In genomic region chr12:24256636-24257150, GRCh38 we compare ENCODE assay signal across 21 cellular contexts.
DNase-seq lines count a peak whose midpoint lies in the region; ATAC-seq, FAIRE-seq and TF ChIP-seq lines count a peak whose summit lies in the region.
"Had no signal": no experiment of that assay in that cellular context is flagged by ENCODE, and none has a peak within 500 bp of the region (broad histone marks: within the 10 kb centered on the region; RNA-seq: fewer than 3 reads in every experiment).

No MANE protein-coding gene starts in this region.

- H3K27ac Mint-ChIP-seq in neural progenitor cell = peak overlapping the region; percentile 93
- H3K27ac Mint-ChIP-seq: CD14-positive monocyte, HFFc6, IgD-negative memory B cell had no signal

- peak; percentile 65 for DNase-seq in NT2/D1 (ENCODE audit: low read depth, low spot score)
- peak; percentile 85 for DNase-seq in neural progenitor cell (ENCODE audit: low spot score)
- no peak for DNase-seq in D721Med (ENCODE audit: insufficient read length, low spot score)
- no peak for DNase-seq in NCI-H226
- DNase-seq: ACHN, AML-193, DMS153, HFFc6, Kasumi-1, MM.1S, NCI-H1436, NCI-H2029, NCI-H524 treated with DMSO at 0.1 percent for 48 hours, OCI-M1, SHP77 treated with DMSO at 0.1 percent for 48 hours had no signal

- peak overlapping the region; percentile 84 for H3K4me2 ChIP-seq in neural progenitor cell

- H3K27ac ChIP-seq in HUES48 (ENCODE audit: low read depth, low read length) (peak overlapping the region; percentile 58), neural progenitor cell (peak overlapping the region; percentile 94)

- peaks cover 50% of the 10 kb centered on the region for H3F3A ChIP-seq in neural progenitor cell (ENCODE audit: low read depth)

- no peak overlapping the region for H3K9ac ChIP-seq in HUES48 (ENCODE audit: low read depth, low read length)
- no peak overlapping the region for H3K9ac ChIP-seq in NT2/D1 (ENCODE audit: insufficient read length, low read depth)
- H3K9ac ChIP-seq in neural progenitor cell = no peak overlapping the region

- no peaks in the 10 kb centered on the region for H3K36me3 ChIP-seq in HUES48 (ENCODE audit: control insufficient read depth, insufficient read depth, low read length)
- no peaks in the 10 kb centered on the region for H3K36me3 ChIP-seq in NT2/D1 (ENCODE audit: insufficient read depth, insufficient read length, low read length)
- H3K36me3 ChIP-seq in neural progenitor cell = no peaks in the 10 kb centered on the region

- H3K27me3 Mint-ChIP-seq in neural progenitor cell (ENCODE audit: insufficient read depth, low read depth) = peaks cover 2% of the 10 kb centered on the region
- H3K27me3 Mint-ChIP-seq: IgD-negative memory B cell had no signal

- H3K27me3 ChIP-seq in HUES48 (ENCODE audit: control insufficient read depth, insufficient read depth, low read length) (no peaks in the 10 kb centered on the region), NT2/D1 (ENCODE audit: insufficient read depth, insufficient read length) (no peaks in the 10 kb centered on the region), neural progenitor cell (no peaks in the 10 kb centered on the region)

- H3K4me1 ChIP-seq in HUES48 (ENCODE audit: control insufficient read depth, insufficient read depth, low read length) (peaks cover 42% of the 10 kb centered on the region), NT2/D1 (ENCODE audit: insufficient read depth, insufficient read length) (no peaks in the 10 kb centered on the region), neural progenitor cell (peaks cover 49% of the 10 kb centered on the region)

- no peak overlapping the region for H2AFZ ChIP-seq in neural progenitor cell (replicated peaks)

- H3K4me3 ChIP-seq in HUES48 (ENCODE audit: low read depth, low read length) = no peak overlapping the region
- H3K4me3 ChIP-seq in NT2/D1 (ENCODE audit: insufficient read length, low read depth) = no peak overlapping the region
- 0 out of 2 replicates have a peak overlapping the region, but pooled peaks have one; percentile 21 for H3K4me3 ChIP-seq in iPS-18c (ENCODE audit: insufficient read depth, low read depth, low read length)
- peak overlapping the region; percentile 27 for H3K4me3 ChIP-seq in neural progenitor cell

- H4K20me1 ChIP-seq in neural progenitor cell (ENCODE audit: low read depth) = no peaks in the 10 kb centered on the region

- TF ChIP-seq CTCF in neural progenitor cell (IDR thresholded peaks at IDR 0.05) (no peak), D721Med (IDR thresholded peaks at IDR 0.05; ENCODE audit: insufficient read depth, missing control alignments) (no peak)

- no peaks in the 10 kb centered on the region for H3K79me2 ChIP-seq in neural progenitor cell (ENCODE audit: low read depth)

- H3K9me3 ChIP-seq in HUES48 (ENCODE audit: control insufficient read depth, insufficient read depth, low read length) (no peaks in the 10 kb centered on the region), NT2/D1 (ENCODE audit: insufficient read depth, low read length) (no peaks in the 10 kb centered on the region), iPS-18c (ENCODE audit: control insufficient read depth, insufficient read depth, low read length) (no peaks in the 10 kb centered on the region), neural progenitor cell (ENCODE audit: low read depth) (no peaks in the 10 kb centered on the region)

- no peak for FAIRE-seq in D721Med (lab: Jason Lieb, UNC)

- ATAC-seq in HG03280 (IDR thresholded peaks at IDR 0.05; ENCODE audit: unreplicated experiment) = no peak
- no peak for ATAC-seq in HG02642 (IDR thresholded peaks at IDR 0.05; ENCODE audit: poor library complexity, unreplicated experiment)

- H3K36me3 Mint-ChIP-seq in neural progenitor cell = peaks cover 7% of the 10 kb centered on the region
- H3K36me3 Mint-ChIP-seq: CD14-positive monocyte had no signal

- H3K4me1 Mint-ChIP-seq in neural progenitor cell = peaks cover 44% of the 10 kb centered on the region
- H3K4me1 Mint-ChIP-seq: CD14-positive monocyte, IgD-negative memory B cell had no signal

- no peaks in the 10 kb centered on the region for H3K9me3 Mint-ChIP-seq in neural progenitor cell
- H3K9me3 Mint-ChIP-seq: IgD-negative memory B cell had no signal

- peak overlapping the region; percentile 74 for H3K4me3 Mint-ChIP-seq in neural progenitor cell
- H3K4me3 Mint-ChIP-seq: CD14-positive monocyte, HFFc6, IgD-negative memory B cell had no signal

Comparison
In these comparisons a context has a peak if more than half of its experiments do, and no peak if none do; other contexts are left out.
1. H3K4me3 ChIP-seq: peak in iPS-18c (single experiment) and neural progenitor cell (single experiment); none in HUES48 (single experiment) and NT2/D1 (single experiment).
2. DNase-seq: peak in NT2/D1 (single experiment) and neural progenitor cell (single experiment); none in D721Med (single experiment) and NCI-H226 (single experiment).